Comparison of ENCODE assay signal across 10 cellular contexts in genomic region chr7:117673367-117673766, GRCh38.
A peak's percentile ranks its signal among the peaks of the same experiment; 100 is the strongest.
DNase-seq lines count a peak whose midpoint lies in the region; ATAC-seq and TF ChIP-seq lines count a peak whose summit lies in the region.
"Had no signal": no experiment of that assay in that cellular context is flagged by ENCODE, and none has a peak within 500 bp of the region (broad histone marks: within the 10 kb centered on the region; RNA-seq: fewer than 3 reads in every experiment).

No MANE protein-coding gene starts in this region.

- H3K27me3 Mint-ChIP-seq in chondrocyte (ENCODE audit: low read depth) = peaks cover 16% of the 10 kb centered on the region

- H3K4me1 ChIP-seq in HUES48 (ENCODE audit: control insufficient read depth, insufficient read depth, low read length) (peaks cover 71% of the 10 kb centered on the region), iPS-20b (ENCODE audit: insufficient read depth, low read length) (peaks cover 42% of the 10 kb centered on the region)
- H3K4me1 ChIP-seq: SJCRH30 had no signal

- H3K9me3 ChIP-seq in HUES48 (ENCODE audit: control insufficient read depth, insufficient read depth, low read length) = no peaks in the 10 kb centered on the region
- H3K9me3 ChIP-seq in iPS-20b (ENCODE audit: insufficient read depth, low read depth, low read length) = no peaks in the 10 kb centered on the region
- H3K9me3 ChIP-seq: SJCRH30 had no signal

- DNase-seq in astrocyte of the hippocampus (ENCODE audit: low read depth, low spot score) = peak; percentile 59
- peak; percentile 51 for DNase-seq in retina
- DNase-seq in chondrocyte (ENCODE audit: low spot score) = no peak
- no peak for DNase-seq in AG20443 (ENCODE audit: low spot score)
- DNase-seq: activated T-cell treated with anti-CD3 and anti-CD28 coated beads for 4 hours had no signal

- H3K36me3 ChIP-seq in HUES48 (ENCODE audit: control insufficient read depth, insufficient read depth, low read length) = no peaks in the 10 kb centered on the region
- no peaks in the 10 kb centered on the region for H3K36me3 ChIP-seq in iPS-20b (ENCODE audit: insufficient read depth, low read depth, low read length)
- H3K36me3 ChIP-seq: SJCRH30 had no signal

- H3K9ac ChIP-seq in HUES48 (ENCODE audit: low read depth, low read length) (no peak overlapping the region), iPS-20b (ENCODE audit: low read depth, low read length) (peak overlapping the region; percentile 40; the same call in 1 of the 2 replicates)

- no peak for TF ChIP-seq CTCF in chondrocyte (IDR thresholded peaks at IDR 0.05)

- peaks cover 2% of the 10 kb centered on the region for H3K4me1 Mint-ChIP-seq in chondrocyte (ENCODE audit: low read depth)

- ATAC-seq in GM18502 (IDR thresholded peaks at IDR 0.05; ENCODE audit: poor library complexity, unreplicated experiment) (no peak), HG02571 (IDR thresholded peaks at IDR 0.05; ENCODE audit: unreplicated experiment) (no peak)

- H3K4me3 ChIP-seq in HUES48 (ENCODE audit: low read depth, low read length) = peak overlapping the region; percentile 21; the same call in 1 of the 2 replicates
- H3K4me3 ChIP-seq in iPS-20b (ENCODE audit: low read length) = peak overlapping the region; percentile 40; the same call in 1 of the 2 replicates
- H3K4me3 ChIP-seq: SJCRH30 had no signal

- no peaks in the 10 kb centered on the region for H3K27me3 ChIP-seq in HUES48 (ENCODE audit: control insufficient read depth, insufficient read depth, low read length)
- H3K27me3 ChIP-seq in iPS-20b (ENCODE audit: insufficient read depth, low read length) = no peaks in the 10 kb centered on the region

- H3K4me3 Mint-ChIP-seq in chondrocyte (ENCODE audit: unreplicated experiment) = no peak overlapping the region

- H3K36me3 Mint-ChIP-seq in chondrocyte (ENCODE audit: low read depth) = no peaks in the 10 kb centered on the region

- no peaks in the 10 kb centered on the region for H3K9me3 Mint-ChIP-seq in chondrocyte (ENCODE audit: low read depth)

- H3K27ac ChIP-seq in HUES48 (ENCODE audit: low read depth, low read length) = peak overlapping the region; percentile 83
- peak overlapping the region; percentile 6 for H3K27ac ChIP-seq in iPS-20b (ENCODE audit: low read length)
- H3K27ac ChIP-seq: SJCRH30 had no signal

- H3K27ac Mint-ChIP-seq in chondrocyte (ENCODE audit: unreplicated experiment) = no peak overlapping the region

Comparison
In these comparisons a context has a peak if more than half of its experiments do, and no peak if none do; other contexts are left out.
1. DNase-seq: peak in astrocyte of the hippocampus (single experiment) and retina (single experiment); none in chondrocyte (single experiment) and AG20443 (single experiment).